ENCODE assay signal across 18 cellular contexts in genomic region chr2:101274142-101274541, GRCh38.
"Had no signal": no experiment of that assay in that cellular context is flagged by ENCODE, and none has a peak within 500 bp of the region (broad histone marks: within the 10 kb centered on the region; RNA-seq: fewer than 3 reads in every experiment).

No MANE protein-coding gene starts in this region.

- H3K4me2 ChIP-seq: neural progenitor cell had no signal

- H3K4me1 Mint-ChIP-seq: endodermal cell, neural progenitor cell had no signal

- H3K79me2 ChIP-seq: parathyroid adenoma had no signal

- DNase-seq: activated CD8-positive, alpha-beta memory T cell treated with anti-CD3 and anti-CD28 coated beads for 24 hours; activated gamma-delta T cell; adrenal gland; cerebellar nuclear complex; dermis blood vessel endothelial cell; endodermal cell; glutamatergic neuron; left colon; mammary epithelial cell; retina; small intestine; substantia nigra had no signal

- H3K4me3 ChIP-seq: adrenal gland, neural progenitor cell had no signal

- H3K27ac Mint-ChIP-seq: endodermal cell; neural progenitor cell; stimulated activated memory B cell treated with anti-CD40 and anti-IgM and Interleukin-4, amounts not matched to agents 10 μg/mL and 1 μg/mL and 100 μg/mL, for 72 hours; type B pancreatic cell had no signal

- H3K9me3 Mint-ChIP-seq: endodermal cell; neural progenitor cell; stimulated activated memory B cell treated with anti-CD40 and anti-IgM and Interleukin-4, amounts not matched to agents 10 μg/mL and 1 μg/mL and 100 μg/mL, for 72 hours; type B pancreatic cell had no signal

- H3K4me1 ChIP-seq: adrenal gland, neural progenitor cell, parathyroid adenoma had no signal

- H3K9ac ChIP-seq: neural progenitor cell, parathyroid adenoma had no signal

- H2AFZ ChIP-seq: neural progenitor cell, parathyroid adenoma had no signal

- H3K4me3 Mint-ChIP-seq: endodermal cell; neural progenitor cell; stimulated activated memory B cell treated with anti-CD40 and anti-IgM and Interleukin-4, amounts not matched to agents 10 μg/mL and 1 μg/mL and 100 μg/mL, for 72 hours; type B pancreatic cell had no signal

- H3K27me3 ChIP-seq: adrenal gland, neural progenitor cell had no signal

- H3K27me3 Mint-ChIP-seq: stimulated activated memory B cell treated with anti-CD40 and anti-IgM and Interleukin-4, amounts not matched to agents 10 μg/mL and 1 μg/mL and 100 μg/mL, for 72 hours; type B pancreatic cell had no signal

- H3K27ac ChIP-seq: adrenal gland, neural progenitor cell, parathyroid adenoma had no signal

- ATAC-seq: activated CD4-positive, CD25-positive, alpha-beta regulatory T cell treated with anti-CD3 and anti-CD28 coated beads, Interleukin-2, amount 50 U/mL, for 24 hours; left colon; SK-N-SH treated with all-trans-retinoic acid at 6 μM for 48 hours; stimulated activated memory B cell treated with anti-CD40 and anti-IgM and Interleukin-4, amounts not matched to agents 10 μg/mL and 1 μg/mL and 100 μg/mL, for 72 hours had no signal

- H3K9me3 ChIP-seq: adrenal gland had no signal
